ENCODE assay signal across 8 cellular contexts in genomic region chr1:119808972-119809550, GRCh38. TPM values are rescaled to one million over a fixed set of nuclear protein-coding genes. Genes with fewer than 3 reads are reported as not detected.
DNase-seq lines count a peak whose midpoint lies in the region; FAIRE-seq and TF ChIP-seq lines count a peak whose summit lies in the region.

No MANE protein-coding gene starts in this region.

- 0 to 1% methylated on average over 3 to 6 of the region's 6 CpGs for WGBS in transverse colon (ENCODE audit: low coverage in 1 of 2), 2 donors

- no peak for TF ChIP-seq EP300 in transverse colon (IDR thresholded peaks at IDR 0.05; ENCODE audit: low read depth)

- H3K9me3 ChIP-seq in parathyroid adenoma (ENCODE audit: control insufficient read depth, low read length) (no peaks in the 10 kb centered on the region), transverse colon (no peaks in the 10 kb centered on the region)

- TF ChIP-seq CTCF in parathyroid adenoma (IDR thresholded peaks at IDR 0.05) (peak; percentile 78), transverse colon (IDR thresholded peaks at IDR 0.05) (peak; percentile 80 to 91 (median 85))

- H3K4me2 ChIP-seq in parathyroid adenoma (ENCODE audit: low read length), result no peak overlapping the region

- no peak for TF ChIP-seq POLR2A in H54 (IDR thresholded peaks at IDR 0.05; ENCODE audit: low read depth, low read length)
- TF ChIP-seq POLR2A in transverse colon (IDR thresholded peaks at IDR 0.05), result no peak

- H3K4me3 ChIP-seq in parathyroid adenoma (ENCODE audit: low read depth, low read length) (no peak overlapping the region), transverse colon (no peak overlapping the region)

- peak; percentile 50 for FAIRE-seq in H54 (lab: Jason Lieb, UNC)

- no peaks in the 10 kb centered on the region for H3K79me2 ChIP-seq in parathyroid adenoma

- H3K36me3 ChIP-seq in parathyroid adenoma (ENCODE audit: control insufficient read depth, insufficient read depth, low read length) (no peaks in the 10 kb centered on the region), transverse colon (no peaks in the 10 kb centered on the region)

- intact Hi-C loops in transverse colon (cut with DNase I; ENCODE audit: low total_unique reads), result no loop called here

- H3K27ac ChIP-seq in parathyroid adenoma (no peak overlapping the region), transverse colon (no peak overlapping the region)

- H3K27me3 ChIP-seq in parathyroid adenoma (ENCODE audit: control insufficient read depth, insufficient read depth, low read length), result no peaks in the 10 kb centered on the region
- H3K27me3 ChIP-seq in transverse colon, result no peaks in the 10 kb centered on the region

- no peaks in the 10 kb centered on the region for H3K4me1 ChIP-seq in parathyroid adenoma
- peaks cover under 1 to 14% (median 4%) of the 10 kb centered on the region in 4 donors for H3K4me1 ChIP-seq in transverse colon

- in situ Hi-C loops in SK-MEL-5 (cut with HindIII; ENCODE audit: low pct_unique_long_range_greater_than_20kb, low sequenced_read_pairs), result no loop called here
- in situ Hi-C loops in transverse colon (cut with MboI; ENCODE audit: low pct_ligation_motif_present in 1 of 4, low pct_unique_long_range_greater_than_20kb in 1 of 4, low sequenced_read_pairs in 3 of 4), result loop anchor here in 1 of 4 donors (10.0 kb wide), 2 partner anchors 54 to 56 kb away; no protein-coding TSS in a partner anchor

- DNase-seq in DMS79 (lab: John Stamatoyannopoulos, UW) (peak; percentile 39), H54 (ENCODE audit: insufficient read length, low spot score) (peak; percentile 29), NCI-H1092 (lab: John Stamatoyannopoulos, UW) (peak; percentile 50), SK-MEL-5 (ENCODE audit: low read depth, low spot score) (peak; percentile 80), globus pallidus (ENCODE audit: low spot score) (peak; percentile 75), transverse colon (peak; percentile 85)
- peak in 3 of 4 experiments; percentile 26 to 58 (median 39) for DNase-seq in activated naive CD4-positive, alpha-beta T cell (lab: John Stamatoyannopoulos, UW)

- no peak overlapping the region for H3K9ac ChIP-seq in parathyroid adenoma

- H2AFZ ChIP-seq in parathyroid adenoma, result peak overlapping the region; percentile 29

RNA-seq across cellular contexts. Expression of gene REG4, which starts 2.2 kb away (rescaled TPM):
- total RNA-seq in SK-MEL-5 (2014; rRNA removed; shearing (Covaris generic)), result not detected in 2 replicates
- polyA plus RNA-seq in SK-MEL-5 (2015; cell fraction: cytosol; rRNA removed), result not detected in 2 replicates
- not detected in 2 replicates for polyA plus RNA-seq in SK-MEL-5 (2015; cell fraction: nucleus; rRNA removed)
- total RNA-seq in transverse colon, result 10 to 100 TPM in 1 of 4 donors, 1 to 10 TPM in 1, under 1 TPM in 1, not detected in 1; 0.48 to 11.9 (median 3.2) TPM

RNA-seq across cellular contexts. Expression of gene HMGCS2, which starts 40.4 kb away (rescaled TPM):
- not detected in 2 replicates for total RNA-seq in SK-MEL-5 (2014; rRNA removed; shearing (Covaris generic))
- polyA plus RNA-seq in SK-MEL-5 (2015; cell fraction: cytosol; rRNA removed), result not detected in 2 replicates
- not detected in 2 replicates for polyA plus RNA-seq in SK-MEL-5 (2015; cell fraction: nucleus; rRNA removed)
- total RNA-seq in transverse colon, result 1,000 to 10,000 TPM in 1 of 4 donors, 100 to 1,000 TPM in 2, 10 to 100 TPM in 1; 24.7 to 1,050 (median 278) TPM

Comparison
In these comparisons a context has a peak if more than half of its experiments do, and no peak if none do; other contexts are left out.
1. DNase-seq: peak in every context shown above with its lines; median percentile 85 in transverse colon; 80 in SK-MEL-5; 75 in globus pallidus; 50 in NCI-H1092; 39 in DMS79; 39 in activated naive CD4-positive, alpha-beta T cell; 29 in H54.
2. RNA of gene HMGCS2, which starts 40.4 kb away (total RNA-seq): 24.7 to 1,050 TPM in transverse colon; not detected in SK-MEL-5; every median in the first group is over 10 times any median in the second.